ENCODE assay signal across 1 cellular context in genomic region chr13:106567421-106568224, GRCh38.
TF ChIP-seq lines count a peak whose summit lies in the region.

Gene ARGLU1 (minus strand): TSS chr13:106568137. CDS start chr13:106567919, 218 bp downstream.

TF ChIP-seq in K562, 482 proteins besides CTCF, POLR2A, EP300 and RAD21 (continued from another document and continues in another):
- TF ChIP-seq ELK3 (CRISPR knock-in tag; IDR thresholded peaks at IDR 0.05) (no peak), ATF1 (CRISPR knock-in tag; IDR thresholded peaks at IDR 0.05) (no peak), ATF1 (tag; IDR thresholded peaks at IDR 0.05) (0 out of 2 replicates have a peak, but pooled peaks have one; percentile 23), COPS2 (conservative IDR thresholded peaks at IDR 0.05) (no peak), SNRNP70 (optimal IDR thresholded peaks at IDR 0.05; ENCODE audit: low read depth, low read length) (no peak), SRSF7 (optimal IDR thresholded peaks at IDR 0.05; ENCODE audit: low read depth, low read length) (no peak), IRF2 (CRISPR knock-in tag; IDR thresholded peaks at IDR 0.05) (no peak), DACH1 (IDR thresholded peaks at IDR 0.05; ENCODE audit: partially characterized antibody) (no peak), MIER1 (IDR thresholded peaks at IDR 0.05; ENCODE audit: low read depth) (no peak), ZBTB1 (CRISPR knock-in tag; IDR thresholded peaks at IDR 0.05; ENCODE audit: borderline replicate concordance, low read depth) (no peak), HOMEZ (CRISPR knock-in tag; IDR thresholded peaks at IDR 0.05) (no peak), NR0B1 (IDR thresholded peaks at IDR 0.05; ENCODE audit: partially characterized antibody) (no peak), ZBTB43 (CRISPR knock-in tag; IDR thresholded peaks at IDR 0.05) (no peak), DNMT1 (IDR thresholded peaks at IDR 0.05) (no peak), ZNF696 (CRISPR knock-in tag; conservative IDR thresholded peaks at IDR 0.05) (no peak), TFE3 (CRISPR knock-in tag; IDR thresholded peaks at IDR 0.05) (no peak), SOX6 (IDR thresholded peaks at IDR 0.05) (no peak), NCOA6 (IDR thresholded peaks at IDR 0.05) (no peak), FOXJ3 (CRISPR knock-in tag; IDR thresholded peaks at IDR 0.05) (no peak), TSC22D4 (tag; IDR thresholded peaks at IDR 0.05) (no peak), ESRRA (IDR thresholded peaks at IDR 0.05; ENCODE audit: borderline replicate concordance, low read depth) (no peak), PHF8 (IDR thresholded peaks at IDR 0.05; ENCODE audit: borderline replicate concordance, low read length) (peak; percentile 94), SREBF2 (CRISPR knock-in tag; IDR thresholded peaks at IDR 0.05) (no peak), MAX (CRISPR knock-in tag; IDR thresholded peaks at IDR 0.05) (peak; percentile 29; the same call in 1 of the 2 replicates), RFX7 (CRISPR knock-in tag; IDR thresholded peaks at IDR 0.05) (no peak), CEBPZ (IDR thresholded peaks at IDR 0.05; ENCODE audit: borderline replicate concordance, low read depth, low read length) (no peak), RBBP5 (IDR thresholded peaks at IDR 0.05; ENCODE audit: borderline replicate concordance, insufficient read depth, low read length, poor library complexity, severe bottlenecking) (peak; percentile 88), ZEB2 (IDR thresholded peaks at IDR 0.05) (no peak), CREB1 (IDR thresholded peaks at IDR 0.05) (no peak), CREB1 (CRISPR knock-in tag; IDR thresholded peaks at IDR 0.05) (no peak), BHLHE40 (IDR thresholded peaks at IDR 0.05; ENCODE audit: low read length) (peak; percentile 97), MTA2 (IDR thresholded peaks at IDR 0.05; ENCODE audit: low read depth) (no peak), ZKSCAN8 (CRISPR knock-in tag; IDR thresholded peaks at IDR 0.05) (no peak), LARP7 (IDR thresholded peaks at IDR 0.05) (no peak), HMGXB4 (CRISPR knock-in tag; IDR thresholded peaks at IDR 0.05) (no peak), E2F3 (CRISPR knock-in tag; IDR thresholded peaks at IDR 0.05) (no peak), NKRF (IDR thresholded peaks at IDR 0.05; ENCODE audit: borderline replicate concordance) (no peak), ZSCAN29 (IDR thresholded peaks at IDR 0.05) (no peak), ZNF707 (CRISPR knock-in tag; conservative IDR thresholded peaks at IDR 0.05) (no peak), GATAD2B (IDR thresholded peaks at IDR 0.05; ENCODE audit: borderline replicate concordance) (no peak), MXD1 (CRISPR knock-in tag; IDR thresholded peaks at IDR 0.05; ENCODE audit: borderline replicate concordance, poor library complexity, severe bottlenecking) (no peak), MYBL2 (IDR thresholded peaks at IDR 0.05; ENCODE audit: low read depth) (no peak), MYBL2 (CRISPR knock-in tag; IDR thresholded peaks at IDR 0.05; ENCODE audit: borderline replicate concordance) (no peak), NCOA4 (IDR thresholded peaks at IDR 0.05; ENCODE audit: partially characterized antibody) (no peak), U2AF1 (optimal IDR thresholded peaks at IDR 0.05; ENCODE audit: low read depth, low read length) (no peak), MEF2A (IDR thresholded peaks at IDR 0.05; ENCODE audit: control insufficient read depth, low read depth, low read length) (no peak), TCF7 (IDR thresholded peaks at IDR 0.05; ENCODE audit: borderline replicate concordance) (no peak), CCAR2 (IDR thresholded peaks at IDR 0.05; ENCODE audit: low read depth, low read length) (no peak), PYGO2 (tag; IDR thresholded peaks at IDR 0.05) (no peak), POLR3A (IDR thresholded peaks at IDR 0.05; ENCODE audit: borderline replicate concordance, extremely low read depth, insufficient read depth, insufficient read length) (no peak), MLX (CRISPR knock-in tag; conservative IDR thresholded peaks at IDR 0.05) (no peak), GATA2 (CRISPR knock-in tag; IDR thresholded peaks at IDR 0.05) (no peak), ZNF3 (CRISPR knock-in tag; IDR thresholded peaks at IDR 0.05) (no peak), NCOA1 (IDR thresholded peaks at IDR 0.05; ENCODE audit: low read depth) (no peak), ZBTB5 (IDR thresholded peaks at IDR 0.05) (no peak)
